ENCODE assay signal across 1 cellular context in genomic region chr1:52976183-52977035, GRCh38.
TF ChIP-seq lines count a peak whose summit lies in the region.

No MANE protein-coding gene starts in this region.

TF ChIP-seq in HCT116, 20 proteins besides CTCF, POLR2A, EP300 and RAD21 (continued from another document):
- TF ChIP-seq REST (IDR thresholded peaks at IDR 0.05; ENCODE audit: low read depth) = no peak
- no peak for TF ChIP-seq JUND (IDR thresholded peaks at IDR 0.05)
- TF ChIP-seq EGR1 (IDR thresholded peaks at IDR 0.05; ENCODE audit: low read depth) = no peak
- TF ChIP-seq TCF7L2 (IDR thresholded peaks at IDR 0.05; ENCODE audit: borderline replicate concordance, extremely low read depth, insufficient read depth, insufficient read length) = no peak
- no peak for TF ChIP-seq ZBTB33 (IDR thresholded peaks at IDR 0.05; ENCODE audit: extremely low read depth, insufficient replicate concordance, low read length)
- TF ChIP-seq EZH2phosphoT487 (IDR thresholded peaks at IDR 0.05; ENCODE audit: borderline replicate concordance) = no peak
- no peak for TF ChIP-seq YY1 (IDR thresholded peaks at IDR 0.05; ENCODE audit: extremely low read depth, insufficient replicate concordance, low read depth, low read length)
- TF ChIP-seq MAX (IDR thresholded peaks at IDR 0.05) = no peak
- TF ChIP-seq SRF (IDR thresholded peaks at IDR 0.05; ENCODE audit: low read depth) = no peak
- TF ChIP-seq SP1 (IDR thresholded peaks at IDR 0.05; ENCODE audit: low read depth) = no peak
- TF ChIP-seq ZNF274 (IDR thresholded peaks at IDR 0.05; ENCODE audit: low read depth, low read length) = no peak
- no peak for TF ChIP-seq ZFX (IDR thresholded peaks at IDR 0.05)
- TF ChIP-seq POLR2AphosphoS5 (IDR thresholded peaks at IDR 0.05; ENCODE audit: low read depth, low read length) = no peak
- no peak for TF ChIP-seq EZH2 (IDR thresholded peaks at IDR 0.05)
